ENCODE assay signal across 31 cellular contexts in genomic region chr2:48983051-48983450, GRCh38.
"Had no signal": no experiment of that assay in that cellular context is flagged by ENCODE, and none has a peak within 500 bp of the region (broad histone marks: within the 10 kb centered on the region; RNA-seq: fewer than 3 reads in every experiment).

No MANE protein-coding gene starts in this region.

- H3K9me3 ChIP-seq: adrenal gland, body of pancreas, breast epithelium had no signal

- H3K27me3 ChIP-seq: adrenal gland, body of pancreas, brain microvascular endothelial cell had no signal

- H3K36me3 ChIP-seq: adrenal gland, brain microvascular endothelial cell, breast epithelium had no signal

- ATAC-seq: activated CD8-positive, alpha-beta T cell treated with anti-CD3 and anti-CD28 coated beads for 36 hours; activated naive CD4-positive, alpha-beta T cell treated with anti-CD3 and anti-CD28 coated beads, Interleukin-2, amount 50 U/mL, for 72 hours; activated T-cell treated with anti-CD3 and anti-CD28 coated beads, Interleukin-2, amount 50 U/mL, for 4 hours; activated T-cell treated with anti-CD3 and anti-CD28 coated beads, Interleukin-2, amount 50 U/mL, for 72 hours; activated T-helper 17 cell treated with anti-CD3 and anti-CD28 coated beads, Interleukin-2, amount 50 U/mL, for 72 hours; body of pancreas had no signal

- H3K27ac ChIP-seq: body of pancreas, brain microvascular endothelial cell, breast epithelium, VCaP had no signal

- H3K4me3 ChIP-seq: adrenal gland, body of pancreas, breast epithelium had no signal

- H3K4me1 ChIP-seq: adrenal gland, body of pancreas, breast epithelium had no signal

- DNase-seq: activated B cell treated with CpG ODN at 0.5 μM for 24 hours; activated CD4-positive, alpha-beta memory T cell treated with anti-CD3 and anti-CD28 coated beads for 36 hours; activated CD4-positive, alpha-beta T cell treated with anti-CD3 and anti-CD28 coated beads for 4 hours; activated CD4-positive, alpha-beta T cell treated with anti-CD3 and anti-CD28 coated beads, Interleukin-2, amount 10 ng/mL, durations not matched to agents 24 days and 14 days; activated CD4-positive, alpha-beta T cell treated with anti-CD3 and anti-CD28 coated beads, Interleukin-2, amount 50 U/mL, for 1 hour; activated CD4-positive, alpha-beta T cell treated with anti-CD3 and anti-CD28 coated beads, Interleukin-2, amount 50 U/mL, for 4 hours; activated CD4-positive, CD25-positive, alpha-beta regulatory T cell treated with anti-CD3 and anti-CD28 coated beads, Interleukin-2, amount 50 U/mL, for 72 hours; activated CD8-positive, alpha-beta memory T cell treated with anti-CD3 and anti-CD28 coated beads, Interleukin-2, amount 50 U/mL, for 4 hours; activated CD8-positive, alpha-beta T cell treated with anti-CD3 and anti-CD28 coated beads for 36 hours; activated effector memory CD4-positive, alpha-beta T cell treated with anti-CD3 and anti-CD28 coated beads, Interleukin-2, amount 50 U/mL, for 16 hours; activated gamma-delta T cell treated with Interleukin-2 at 50 U/mL for 16 hours; activated naive CD4-positive, alpha-beta T cell; activated naive CD4-positive, alpha-beta T cell treated with anti-CD3 and anti-CD28 coated beads for 36 hours; activated naive CD4-positive, alpha-beta T cell treated with anti-CD3 and anti-CD28 coated beads, Interleukin-2, amount 50 U/mL, for 16 hours; activated naive CD8-positive, alpha-beta T cell treated with anti-CD3 and anti-CD28 coated beads for 36 hours; activated T-cell treated with anti-CD3 and anti-CD28 coated beads for 4 hours; activated T-cell treated with anti-CD3 and anti-CD28 coated beads, Interleukin-2, amount 50 U/mL, for 1 hour; activated T-cell treated with anti-CD3 and anti-CD28 coated beads, Interleukin-2, amount 50 U/mL, for 4 hours; activated T-cell treated with anti-CD3 and anti-CD28 coated beads, Interleukin-2, amount 50 U/mL, for 72 hours; amniotic stem cell; aorta; body of pancreas; brain microvascular endothelial cell; central memory CD4-positive, alpha-beta T cell; T-helper 2 cell; T-helper 9 cell had no signal
